ENCODE assay signal across 8 cellular contexts in the genomic region with DNA sequence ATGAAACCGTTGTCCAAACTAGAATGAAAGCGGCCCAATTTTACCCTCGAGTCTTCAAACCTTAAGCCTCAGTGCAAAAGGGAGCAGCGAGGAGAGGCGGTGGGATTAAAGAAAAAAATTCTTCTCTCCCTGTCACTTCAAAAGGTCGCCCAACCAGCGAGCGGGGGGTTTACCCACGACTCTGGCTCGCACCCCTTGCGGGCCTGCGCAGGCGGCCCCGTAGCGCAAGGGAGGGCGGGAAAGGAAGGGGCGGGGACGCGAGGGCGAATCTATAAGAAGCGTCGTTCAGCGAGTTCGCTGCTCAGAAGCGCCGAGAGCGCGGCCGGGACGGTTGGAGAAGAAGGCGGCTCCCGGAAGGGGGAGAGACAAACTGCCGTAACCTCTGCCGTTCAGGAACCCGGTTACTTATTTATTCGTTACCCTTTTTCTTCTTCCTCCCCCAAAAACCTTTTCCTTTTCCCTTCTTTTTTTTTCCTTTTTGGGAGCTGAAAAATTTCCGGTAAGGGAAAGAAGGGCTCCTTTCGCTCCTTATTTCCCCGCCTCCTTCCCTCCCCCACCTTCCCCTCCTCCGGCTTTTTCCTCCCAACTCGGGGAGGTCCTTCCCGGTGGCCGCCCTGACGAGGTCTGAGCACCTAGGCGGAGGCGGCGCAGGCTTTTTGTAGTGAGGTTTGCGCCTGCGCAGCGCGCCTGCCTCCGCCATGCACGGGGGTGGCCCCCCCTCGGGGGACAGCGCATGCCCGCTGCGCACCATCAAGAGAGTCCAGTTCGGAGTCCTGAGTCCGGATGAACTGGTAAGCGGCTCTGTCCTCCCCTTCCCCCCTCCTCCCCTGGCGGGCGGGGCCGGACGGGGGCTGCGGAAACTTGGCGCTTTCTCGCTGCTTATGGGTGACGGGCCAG. TPM values are rescaled to one million over a fixed set of nuclear protein-coding genes. Genes with fewer than 3 reads are reported as not detected.
A peak's percentile ranks its signal among the peaks of the same experiment; 100 is the strongest.
DNase-seq lines count a peak whose midpoint lies in the region; ATAC-seq, FAIRE-seq and TF ChIP-seq lines count a peak whose summit lies in the region.

POLR2A (plus strand) TSS at position 300 of the 897 bp plus-strand sequence.

- peaks cover 11% of the 10 kb centered on the region; the same call in 1 of the 2 replicates for H3F3A ChIP-seq in SU-DHL-6 (ENCODE audit: insufficient read depth)

- no peak for FAIRE-seq in pancreas (lab: Jason Lieb, UNC)

- no peaks in the 10 kb centered on the region for H4K20me1 ChIP-seq in SU-DHL-6 (ENCODE audit: low read depth, low read length)

- peak; percentile 61 for ATAC-seq in HG02678 (IDR thresholded peaks at IDR 0.05; ENCODE audit: unreplicated experiment)
- ATAC-seq in Right ventricle myocardium inferior = peak; percentile 87
- ATAC-seq in pancreas = peak; percentile 80 to 89 (median 82)

- peak within 1 kb of the TSS; percentile 77 for H3K4me3 ChIP-seq in SU-DHL-6 (ENCODE audit: insufficient read depth, low read length, poor library complexity, severe bottlenecking)
- peak within 1 kb of the TSS; percentile 49 to 68 (median 54) for H3K4me3 ChIP-seq in pancreas
- peak within 1 kb of the TSS; percentile 63 to 69 for H3K4me3 ChIP-seq in tibial artery

- no peaks in the 10 kb centered on the region for H3K9me2 ChIP-seq in SU-DHL-6 (replicated peaks; ENCODE audit: insufficient read depth, low read length)

- TF ChIP-seq CTCF in SU-DHL-6 (IDR thresholded peaks at IDR 0.05; ENCODE audit: insufficient read depth, low read length, poor library complexity, severe bottlenecking) (no peak), pancreas (IDR thresholded peaks at IDR 0.05) (no peak), tibial artery (IDR thresholded peaks at IDR 0.05) (peak in 1 of 2 experiments; percentile 22)

- H3K27ac ChIP-seq in SU-DHL-6 (ENCODE audit: low read depth, low read length) (peak within 1 kb of the TSS; percentile 89), pancreas (peak within 1 kb of the TSS; percentile 90 to 100 (median 100)), tibial artery (peak within 1 kb of the TSS; percentile 99 to 100)

- H3K4me2 ChIP-seq in SU-DHL-6 (ENCODE audit: low read depth, low read length, poor library complexity, severe bottlenecking) = peak within 1 kb of the TSS; percentile 79

- H3K36me3 ChIP-seq in SU-DHL-6 (ENCODE audit: low read length) (no peaks in the 10 kb centered on the region), pancreas (no peaks in the 10 kb centered on the region), tibial artery (no peaks in the 10 kb centered on the region)

- H3K27me3 ChIP-seq in SU-DHL-6 (ENCODE audit: low read length) = no peaks in the 10 kb centered on the region
- no peaks in the 10 kb centered on the region for H3K27me3 ChIP-seq in pancreas
- H3K27me3 ChIP-seq in tibial artery = no peaks in the 10 kb centered on the region

- H3K9me3 ChIP-seq in SU-DHL-6 (ENCODE audit: insufficient read depth, low read length) (no peaks in the 10 kb centered on the region), pancreas (no peaks in the 10 kb centered on the region), tibial artery (no peaks in the 10 kb centered on the region)

- H3K4me1 ChIP-seq in pancreas = peaks cover 18 to 37% (median 27%) of the 10 kb centered on the region in 3 donors
- H3K4me1 ChIP-seq in tibial artery = peaks cover 0 to 60% (median 45%) of the 10 kb centered on the region in 4 donors

- TF ChIP-seq POLR2A in GM10847 (IDR thresholded peaks at IDR 0.05; ENCODE audit: extremely low read depth, insufficient read length) = peak; percentile 100

- WGBS in pancreas, 2 donors = 0 to 1% methylated on average over 62 to 67 of the region's 68 CpGs

- intact Hi-C loops in Right ventricle myocardium inferior (cut with DNase I) = loop anchor here (2.0 to 10.0 kb wide), 6 partner anchors 46 to 668 kb away; partner anchors contain the start of genes FGF11, PER1, TMEM256 and TNFSF13
- intact Hi-C loops in pancreas (cut with DNase I) = no loop called here
- intact Hi-C loops in tibial artery (cut with DNase I; ENCODE audit: low total_unique reads) = no loop called here

- peaks cover 40% of the 10 kb centered on the region for H3K79me2 ChIP-seq in SU-DHL-6 (ENCODE audit: insufficient read depth, low read length)

- peak within 1 kb of the TSS; percentile 81 for H3K9ac ChIP-seq in SU-DHL-6 (ENCODE audit: low read length)

- DNase-seq in NCI-H128 (lab: John Stamatoyannopoulos, UW; ENCODE audit: unreplicated experiment) = peak; percentile 83
- peak; percentile 93 for DNase-seq in activated naive CD8-positive, alpha-beta T cell treated with anti-CD3 and anti-CD28 coated beads, Interleukin-2, amount 50 U/mL, for 16 hours (ENCODE audit: low read depth, low spot score)
- DNase-seq in Right ventricle myocardium inferior (ENCODE audit: missing footprints) = peak; percentile 99
- peak; percentile 97 to 99 (median 99) for DNase-seq in pancreas
- peak; percentile 98 to 100 for DNase-seq in tibial artery

- peak within 1 kb of the TSS; percentile 93 for H2AFZ ChIP-seq in SU-DHL-6 (ENCODE audit: low read depth, low read length, severe bottlenecking)

RNA-seq across cellular contexts. Expression of gene POLR2A, which starts in this region (rescaled TPM):
- total RNA-seq in Right ventricle myocardium inferior (36.4 TPM), pancreas (10 to 100 TPM; 45.7 to 62.6 (median 53.8) TPM)
- polyA plus RNA-seq in pancreas = 10 to 100 TPM; 24.5 to 83.6 TPM

Comparison
In these comparisons a context has a peak if more than half of its experiments do, and no peak if none do; other contexts are left out.
1. Peak in every context shown above with its lines: DNase-seq, ATAC-seq, H3K4me3 ChIP-seq and H3K27ac ChIP-seq.